Comparison of ENCODE assay signal across 32 cellular contexts in the genomic region with DNA sequence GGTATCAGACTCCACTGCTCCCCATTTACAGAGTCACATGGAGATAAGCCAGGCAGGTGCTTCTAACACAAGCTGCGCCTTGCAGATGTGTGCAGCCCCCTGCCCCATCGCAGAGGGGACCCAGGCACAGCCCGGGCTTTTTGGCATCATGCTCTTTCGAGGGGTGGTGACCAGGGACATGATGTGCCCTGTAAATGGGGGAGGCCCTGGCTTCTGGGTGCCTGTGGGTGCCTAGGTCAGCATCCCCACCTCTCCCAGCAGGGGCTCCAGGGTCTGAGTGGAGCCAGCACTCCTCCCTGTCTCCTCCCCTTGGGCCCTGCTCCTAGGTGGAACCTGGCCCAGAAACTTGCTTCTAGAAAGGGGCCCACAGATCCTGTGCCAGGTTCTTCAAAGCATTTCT. TPM values are rescaled to one million over a fixed set of nuclear protein-coding genes. Genes with fewer than 3 reads are reported as not detected.
"Had no signal": no experiment of that assay in that cellular context is flagged by ENCODE, and none has a peak within 500 bp of the region (broad histone marks: within the 10 kb centered on the region; RNA-seq: fewer than 3 reads in every experiment).

No MANE protein-coding gene starts in this region.

- H3K4me1 Mint-ChIP-seq: neural crest cell had no signal

- DNase-seq: dorsolateral prefrontal cortex; effector CD4-positive, alpha-beta T cell; foreskin keratinocyte; heart left ventricle; kidney; naive B cell; stimulated activated CD4-positive, alpha-beta T cell treated with anti-CD3 and anti-CD28 coated beads, Interleukin-12 subunit alpha, Interleukin-12 subunit beta, amount 100 ng/mL, for 4 hours; stimulated activated CD4-positive, alpha-beta T cell treated with anti-CD3 and anti-CD28 coated beads, Interleukin-1b, Interleukin-23, amount 100 ng/mL, for 48 hours; stimulated activated CD4-positive, alpha-beta T cell treated with anti-CD3 and anti-CD28 coated beads, Interleukin-4, amount 100 ng/mL, for 1 hour; stimulated activated CD8-positive, alpha-beta memory T cell treated with anti-CD3 and anti-CD28 coated beads, Interleukin-4, amount 100 ng/mL, for 48 hours; stimulated activated naive CD4-positive, alpha-beta T cell; stomach; thyroid gland had no signal

- ATAC-seq: foreskin keratinocyte, gastroesophageal sphincter, heart left ventricle, left lobe of liver, sciatic nerve had no signal

- H3K27ac ChIP-seq: dorsolateral prefrontal cortex, foreskin keratinocyte, gastroesophageal sphincter, heart left ventricle, hepatocyte, parathyroid adenoma, prostate gland, right atrium auricular region, stomach, thyroid gland had no signal

- H3K4me1 ChIP-seq: gastroesophageal sphincter, parathyroid adenoma had no signal

- H3K9me3 Mint-ChIP-seq: memory B cell; natural killer cell treated with Interleukin-12 subunit alpha and Interleukin-12 subunit beta and Interleukin-15 and Interleukin-18, amount 100 ng/mL, for 72 hours; type B pancreatic cell had no signal

- H3K36me3 ChIP-seq: gastroesophageal sphincter, heart left ventricle, prostate gland, right atrium auricular region, stomach, thyroid gland had no signal

- H3K4me3 Mint-ChIP-seq: memory B cell; naive B cell; natural killer cell treated with Interleukin-12 subunit alpha and Interleukin-12 subunit beta and Interleukin-15 and Interleukin-18, amount 100 ng/mL, for 72 hours; neural crest cell; type B pancreatic cell had no signal

- H3K27me3 Mint-ChIP-seq: memory B cell; naive B cell; natural killer cell treated with Interleukin-12 subunit alpha and Interleukin-12 subunit beta and Interleukin-15 and Interleukin-18, amount 100 ng/mL, for 72 hours; type B pancreatic cell had no signal

- H3K27me3 ChIP-seq: foreskin keratinocyte, gastroesophageal sphincter, hepatocyte, right atrium auricular region, thyroid gland had no signal

- H3K9me3 ChIP-seq: gastroesophageal sphincter, heart left ventricle, prostate gland, right atrium auricular region, stomach, thyroid gland had no signal

- H3K4me3 ChIP-seq: dorsolateral prefrontal cortex, gastroesophageal sphincter, heart left ventricle, hepatocyte, lung, prostate gland, right atrium auricular region, smooth muscle cell, stomach, thyroid gland had no signal

- H3K27ac Mint-ChIP-seq: memory B cell; naive B cell; natural killer cell treated with Interleukin-12 subunit alpha and Interleukin-12 subunit beta and Interleukin-15 and Interleukin-18, amount 100 ng/mL, for 72 hours; type B pancreatic cell had no signal

RNA-seq across cellular contexts. Expression of a gene that starts 15.2 kb away (rescaled TPM):
- total RNA-seq: esophagus mucosa; fibroblast of lung; foreskin keratinocyte; gastroesophageal sphincter; heart left ventricle; hepatocyte; kidney; liver; lung; mononuclear cell; natural killer cell treated with Interleukin-12 subunit alpha and Interleukin-12 subunit beta and Interleukin-15 and Interleukin-18, amount 100 ng/mL, for 72 hours; neural crest cell; right atrium auricular region; sciatic nerve; smooth muscle cell; stomach; subcutaneous adipose tissue; temporal lobe; thyroid gland had no signal
- polyA plus RNA-seq: fibroblast of lung, hepatocyte, liver, smooth muscle cell had no signal
